Comparison of ENCODE assay signal across 1 cellular context in genomic region chr10:77738496-77739158, GRCh38.
TF ChIP-seq lines count a peak whose summit lies in the region.

No MANE protein-coding gene starts in this region.

TF ChIP-seq in K562, 482 proteins besides CTCF, POLR2A, EP300 and RAD21 (continued from another document):
- TF ChIP-seq ZEB2 (IDR thresholded peaks at IDR 0.05), result no peak
- TF ChIP-seq NONO (IDR thresholded peaks at IDR 0.05; ENCODE audit: low read depth in 2 of 2, low read length in 1 of 2), result no peak
- no peak for TF ChIP-seq NFE2L1 (tag; IDR thresholded peaks at IDR 0.05; ENCODE audit: borderline replicate concordance, low read depth)
- TF ChIP-seq PATZ1 (CRISPR knock-in tag; IDR thresholded peaks at IDR 0.05; ENCODE audit: borderline replicate concordance), result no peak
- TF ChIP-seq ZFPM2 (CRISPR knock-in tag; IDR thresholded peaks at IDR 0.05), result no peak
- 0 out of 2 replicates have a peak, but pooled peaks have one; percentile 18 for TF ChIP-seq MTA1 (IDR thresholded peaks at IDR 0.05; ENCODE audit: borderline replicate concordance)
- TF ChIP-seq ZNF695 (CRISPR knock-in tag; IDR thresholded peaks at IDR 0.05), result no peak
- TF ChIP-seq SP1 (CRISPR knock-in tag; IDR thresholded peaks at IDR 0.05), result no peak
- no peak for TF ChIP-seq CBX1 (IDR thresholded peaks at IDR 0.05; ENCODE audit: low read depth)
- no peak for TF ChIP-seq ZNF263 (CRISPR knock-in tag; IDR thresholded peaks at IDR 0.05; ENCODE audit: borderline replicate concordance)
- no peak for TF ChIP-seq MYBL2 (IDR thresholded peaks at IDR 0.05; ENCODE audit: low read depth)
- TF ChIP-seq MYBL2 (CRISPR knock-in tag; IDR thresholded peaks at IDR 0.05; ENCODE audit: borderline replicate concordance), result no peak
